Comparison of ENCODE assay signal across 1 cellular context in the genomic region with DNA sequence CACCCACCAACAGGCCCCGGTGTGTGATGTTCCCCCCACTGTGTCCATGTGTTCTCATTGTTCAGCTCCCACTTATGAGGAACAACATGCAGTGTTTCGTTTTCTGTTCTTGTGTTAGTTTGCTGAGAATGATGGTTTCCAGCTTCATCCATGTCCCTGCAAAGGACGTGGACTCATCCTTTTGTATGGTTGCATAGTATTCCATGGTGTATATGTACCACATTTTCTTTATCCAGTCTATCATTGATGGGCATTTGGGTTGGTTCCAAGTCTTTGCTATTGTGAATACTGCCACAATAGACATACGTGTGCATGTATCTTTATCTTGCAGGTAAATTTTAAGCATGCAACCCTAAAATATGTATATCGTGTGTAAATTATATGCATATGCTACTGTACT. TPM values are rescaled to one million over a fixed set of nuclear protein-coding genes. Genes with fewer than 3 reads are reported as not detected.
"Had no signal": no experiment of that assay in that cellular context is flagged by ENCODE, and none has a peak within 500 bp of the region (broad histone marks: within the 10 kb centered on the region; RNA-seq: fewer than 3 reads in every experiment).

No MANE protein-coding gene starts in this region.

RNA-seq across cellular contexts. Expression of gene TSHZ2, which starts 52.5 kb away (rescaled TPM):
- total RNA-seq: pulmonary artery endothelial cell had no signal
